Comparison of ENCODE assay signal across 1 cellular context in genomic region chr21:44868707-44869106, GRCh38.
TF ChIP-seq lines count a peak whose summit lies in the region.

No MANE protein-coding gene starts in this region.

TF ChIP-seq in K562, 482 proteins besides CTCF, POLR2A, EP300 and RAD21 (continues in another document):
- peak; percentile 35; the same call in 1 of the 2 replicates for TF ChIP-seq SMARCE1 (IDR thresholded peaks at IDR 0.05)
- no peak for TF ChIP-seq CSDE1 (IDR thresholded peaks at IDR 0.05)
- TF ChIP-seq ATF3 (IDR thresholded peaks at IDR 0.05): peak; percentile 46; the same call in 1 of the 2 replicates
- no peak for TF ChIP-seq ATF3 (CRISPR knock-in tag; conservative IDR thresholded peaks at IDR 0.05)
- TF ChIP-seq PBX2 (CRISPR knock-in tag; IDR thresholded peaks at IDR 0.05; ENCODE audit: low read depth): no peak
- 0 out of 2 replicates have a peak, but pooled peaks have one; percentile 7 for TF ChIP-seq PBX2 (tag; conservative IDR thresholded peaks at IDR 0.05; ENCODE audit: low read depth)
- peak; percentile 52; the same call in 1 of the 2 replicates for TF ChIP-seq PKNOX1 (IDR thresholded peaks at IDR 0.05)
- no peak for TF ChIP-seq NUFIP1 (IDR thresholded peaks at IDR 0.05; ENCODE audit: partially characterized antibody)
- 0 out of 2 replicates have a peak, but pooled peaks have one; percentile 34 for TF ChIP-seq JUN (IDR thresholded peaks at IDR 0.05; ENCODE audit: borderline replicate concordance, low read depth, low read length)
- TF ChIP-seq JUN (CRISPR knock-in tag; IDR thresholded peaks at IDR 0.05; ENCODE audit: borderline replicate concordance): no peak
- no peak for TF ChIP-seq E4F1 (CRISPR knock-in tag; IDR thresholded peaks at IDR 0.05; ENCODE audit: borderline replicate concordance)
- TF ChIP-seq GTF2E2 (tag; IDR thresholded peaks at IDR 0.05): 0 out of 2 replicates have a peak, but pooled peaks have one; percentile 2
- TF ChIP-seq MEIS2 (IDR thresholded peaks at IDR 0.05; ENCODE audit: partially characterized antibody): peak; percentile 11
- TF ChIP-seq USF2 (CRISPR knock-in tag; IDR thresholded peaks at IDR 0.05): no peak
- TF ChIP-seq MTA1 (IDR thresholded peaks at IDR 0.05; ENCODE audit: borderline replicate concordance): no peak
- TF ChIP-seq ZC3H4 (CRISPR knock-in tag; IDR thresholded peaks at IDR 0.05; ENCODE audit: borderline replicate concordance): no peak
- TF ChIP-seq POLR2B (IDR thresholded peaks at IDR 0.05; ENCODE audit: low read depth, partially characterized antibody): no peak
- no peak for TF ChIP-seq E2F5 (CRISPR knock-in tag; IDR thresholded peaks at IDR 0.05)
- no peak for TF ChIP-seq PRDM10 (IDR thresholded peaks at IDR 0.05; ENCODE audit: partially characterized antibody)
- no peak for TF ChIP-seq SREBF2 (CRISPR knock-in tag; IDR thresholded peaks at IDR 0.05)
- TF ChIP-seq HMBOX1 (IDR thresholded peaks at IDR 0.05): no peak
- TF ChIP-seq ZEB2 (IDR thresholded peaks at IDR 0.05): 0 out of 2 replicates have a peak, but pooled peaks have one; percentile 32
- no peak for TF ChIP-seq SMAD3 (CRISPR knock-in tag; conservative IDR thresholded peaks at IDR 0.05)
- TF ChIP-seq TCF7 (IDR thresholded peaks at IDR 0.05; ENCODE audit: borderline replicate concordance): no peak
- no peak for TF ChIP-seq ZNF707 (CRISPR knock-in tag; conservative IDR thresholded peaks at IDR 0.05)
- peak; percentile 24; the same call in 1 of the 2 replicates for TF ChIP-seq CTBP1 (IDR thresholded peaks at IDR 0.05; ENCODE audit: borderline replicate concordance)
- no peak for TF ChIP-seq THRAP3 (IDR thresholded peaks at IDR 0.05; ENCODE audit: borderline replicate concordance)
- no peak for TF ChIP-seq TFE3 (CRISPR knock-in tag; IDR thresholded peaks at IDR 0.05)
- TF ChIP-seq U2AF1 (optimal IDR thresholded peaks at IDR 0.05; ENCODE audit: low read depth, low read length): no peak
- TF ChIP-seq CBX8 (IDR thresholded peaks at IDR 0.05; ENCODE audit: borderline replicate concordance, extremely low read depth, low read depth, low read length, poor library complexity, severe bottlenecking): no peak
- no peak for TF ChIP-seq THRB (CRISPR knock-in tag; conservative IDR thresholded peaks at IDR 0.05)
- no peak for TF ChIP-seq E2F6 (IDR thresholded peaks at IDR 0.05; ENCODE audit: borderline replicate concordance in 1 of 2, extremely low read depth in 1 of 2, insufficient read depth in 1 of 2, insufficient read length in 1 of 2, low read depth in 1 of 2, low read length in 1 of 2, poor library complexity in 1 of 2, severe bottlenecking in 1 of 2)
- TF ChIP-seq JUND (IDR thresholded peaks at IDR 0.05; ENCODE audit: borderline replicate concordance, low read depth, low read length): peak; percentile 72
- TF ChIP-seq JUND (tag; IDR thresholded peaks at IDR 0.05; ENCODE audit: borderline replicate concordance, low read depth, low read length): peak; percentile 33; the same call in 1 of the 3 replicates
- TF ChIP-seq HNRNPUL1 (IDR thresholded peaks at IDR 0.05; ENCODE audit: low read length): no peak
- no peak for TF ChIP-seq KDM5B (IDR thresholded peaks at IDR 0.05; ENCODE audit: insufficient replicate concordance, low read depth, low read length)
- no peak for TF ChIP-seq ZNF551 (CRISPR knock-in tag; IDR thresholded peaks at IDR 0.05)
- TF ChIP-seq PATZ1 (CRISPR knock-in tag; IDR thresholded peaks at IDR 0.05; ENCODE audit: borderline replicate concordance): no peak
